ENCODE assay signal across 11 cellular contexts in genomic region chr16:85903576-85903975, GRCh38. TPM values are rescaled to one million over a fixed set of nuclear protein-coding genes. Genes with fewer than 3 reads are reported as not detected.
A peak's percentile ranks its signal among the peaks of the same experiment; 100 is the strongest.
DNase-seq lines count a peak whose midpoint lies in the region; ATAC-seq and TF ChIP-seq lines count a peak whose summit lies in the region.
"Had no signal": no experiment of that assay in that cellular context is flagged by ENCODE, and none has a peak within 500 bp of the region (broad histone marks: within the 10 kb centered on the region; RNA-seq: fewer than 3 reads in every experiment).

No MANE protein-coding gene starts in this region.

- no peaks in the 10 kb centered on the region for H3K27me3 Mint-ChIP-seq in activated T-cell treated with anti-CD3 and anti-CD28 coated beads, Interleukin-2, amount 50 U/mL, for 24 hours
- no peaks in the 10 kb centered on the region for H3K27me3 Mint-ChIP-seq in activated CD8-positive, alpha-beta T cell treated with anti-CD3 and anti-CD28 coated beads, Interleukin-2, amount 10 ng/mL, durations not matched to agents 7 days and 5 days (ENCODE audit: low read depth)

- POLR2A ChIA-PET in activated CD8-positive, alpha-beta T cell treated with anti-CD3 and anti-CD28 coated beads, Interleukin-2, amount 10 ng/mL, durations not matched to agents 7 days and 5 days (lab: Charles Lee), result interaction anchor here (1.5 to 1.6 kb wide), 2 partner anchors 9 to 46 kb away, joined by 3 to 6 read pairs; no protein-coding TSS in a partner anchor

- peak in 2 of 3 donors; percentile 45 to 79 for TF ChIP-seq POLR2A in spleen (IDR thresholded peaks at IDR 0.05)
- TF ChIP-seq POLR2A in esophagus squamous epithelium (IDR thresholded peaks at IDR 0.05), result peak in 1 of 4 donors; percentile 30

- peak overlapping the region; percentile 94 for H3K27ac Mint-ChIP-seq in activated T-cell treated with anti-CD3 and anti-CD28 coated beads, Interleukin-2, amount 50 U/mL, for 24 hours
- peak overlapping the region; percentile 89 for H3K27ac Mint-ChIP-seq in activated CD8-positive, alpha-beta T cell treated with anti-CD3 and anti-CD28 coated beads, Interleukin-2, amount 10 ng/mL, durations not matched to agents 7 days and 5 days

- H3K4me1 ChIP-seq in spleen, result peaks cover 25 to 99% (median 71%) of the 10 kb centered on the region in 6 donors
- H3K4me1 ChIP-seq in esophagus squamous epithelium, result peaks cover 0 to 24% (median under 1%) of the 10 kb centered on the region in 3 donors

- H3K4me3 ChIP-seq in spleen (peak overlapping the region in 7 of 8 donors; percentile 49 to 95 (median 69)), esophagus squamous epithelium (no peak overlapping the region)

- peak overlapping the region; percentile 91 for H3K4me3 Mint-ChIP-seq in activated T-cell treated with anti-CD3 and anti-CD28 coated beads, Interleukin-2, amount 50 U/mL, for 24 hours
- peak overlapping the region; percentile 72 for H3K4me3 Mint-ChIP-seq in activated CD8-positive, alpha-beta T cell treated with anti-CD3 and anti-CD28 coated beads, Interleukin-2, amount 10 ng/mL, durations not matched to agents 7 days and 5 days

- H3K27ac ChIP-seq in spleen (peak overlapping the region; percentile 57 to 93 (median 89)), esophagus squamous epithelium (no peak overlapping the region)

- no peaks in the 10 kb centered on the region for H3K9me3 ChIP-seq in spleen
- no peaks in the 10 kb centered on the region for H3K9me3 ChIP-seq in esophagus squamous epithelium

- H3K27me3 ChIP-seq in spleen (replicated peaks in 1 of 7) (peaks cover 0 to 18% (median 7%) of the 10 kb centered on the region in 7 donors), esophagus squamous epithelium (peaks cover 0 to 69% (median under 1%) of the 10 kb centered on the region in 4 donors)

- DNase-seq in activated T-cell treated with anti-CD3 and anti-CD28 coated beads, Interleukin-2, amount 50 U/mL, for 24 hours, result no peak
- DNase-seq in activated T-cell treated with anti-CD3 and anti-CD28 coated beads, Interleukin-2, amount 50 U/mL, for 48 hours, result no peak
- DNase-seq in activated CD8-positive, alpha-beta T cell treated with anti-CD3 and anti-CD28 coated beads, Interleukin-2, amount 10 ng/mL, durations not matched to agents 7 days and 5 days, result no peak
- peak; percentile 88 for DNase-seq in spleen
- DNase-seq in esophagus squamous epithelium (lab: John Stamatoyannopoulos, UW), result no peak
- no peak for DNase-seq in NCI-H2227 treated with DMSO at 0.1 percent for 48 hours (lab: John Stamatoyannopoulos, UW)
- no peak for DNase-seq in activated CD8-positive, alpha-beta memory T cell treated with anti-CD3 and anti-CD28 coated beads, Interleukin-2, amount 50 U/mL, for 48 hours
- DNase-seq: head of caudate nucleus, left ventricle myocardium superior, Right ventricle myocardium superior had no signal

- H3K36me3 ChIP-seq in spleen (peaks cover 0 to 63% (median 32%) of the 10 kb centered on the region in 6 donors), esophagus squamous epithelium (peaks cover 0 to 4% (median 0%) of the 10 kb centered on the region in 3 donors)

- intact Hi-C loops in spleen (cut with DNase I; ENCODE audit: low total_unique reads), result no loop called here
- intact Hi-C loops in esophagus squamous epithelium (cut with DNase I), result no loop called here

- WGBS in spleen, 5 donors, result 33 to 56% (median 51%) methylated on average over 6 of the region's 6 CpGs
- WGBS in esophagus squamous epithelium, 2 donors, result 53 to 81% methylated on average over 5 to 6 of the region's 6 CpGs

- CTCF ChIA-PET in activated CD8-positive, alpha-beta T cell treated with anti-CD3 and anti-CD28 coated beads, Interleukin-2, amount 10 ng/mL, durations not matched to agents 7 days and 5 days (lab: Charles Lee), result interaction anchor here (1.2 to 3.2 kb wide), 5 partner anchors 9 to 111 kb away, joined by 3 to 33 read pairs (median 4); no protein-coding TSS in a partner anchor

- H3K4me1 Mint-ChIP-seq in activated T-cell treated with anti-CD3 and anti-CD28 coated beads, Interleukin-2, amount 50 U/mL, for 24 hours (ENCODE audit: low read depth), result peaks cover 82% of the 10 kb centered on the region
- H3K4me1 Mint-ChIP-seq in activated CD8-positive, alpha-beta T cell treated with anti-CD3 and anti-CD28 coated beads, Interleukin-2, amount 10 ng/mL, durations not matched to agents 7 days and 5 days (ENCODE audit: low read depth), result peaks cover 76% of the 10 kb centered on the region

- peak; percentile 33 for ATAC-seq in HG02981 (IDR thresholded peaks at IDR 0.05; ENCODE audit: unreplicated experiment)
- ATAC-seq in activated CD8-positive, alpha-beta T cell treated with anti-CD3 and anti-CD28 coated beads, Interleukin-2, amount 10 ng/mL, durations not matched to agents 7 days and 5 days, result no peak
- ATAC-seq: left ventricle myocardium superior had no signal

- H3K9me3 Mint-ChIP-seq in activated T-cell treated with anti-CD3 and anti-CD28 coated beads, Interleukin-2, amount 50 U/mL, for 24 hours, result no peaks in the 10 kb centered on the region
- H3K9me3 Mint-ChIP-seq in activated CD8-positive, alpha-beta T cell treated with anti-CD3 and anti-CD28 coated beads, Interleukin-2, amount 10 ng/mL, durations not matched to agents 7 days and 5 days (ENCODE audit: insufficient read depth), result no peaks in the 10 kb centered on the region

- TF ChIP-seq CTCF in spleen (IDR thresholded peaks at IDR 0.05 in 8 of 11, conservative IDR thresholded peaks at IDR 0.05 in 3 of 11), result no peak
- TF ChIP-seq CTCF in esophagus squamous epithelium (IDR thresholded peaks at IDR 0.05), result no peak

- H3K36me3 Mint-ChIP-seq in activated T-cell treated with anti-CD3 and anti-CD28 coated beads, Interleukin-2, amount 50 U/mL, for 24 hours (ENCODE audit: low read depth), result peaks cover 92% of the 10 kb centered on the region
- peaks cover 65% of the 10 kb centered on the region for H3K36me3 Mint-ChIP-seq in activated CD8-positive, alpha-beta T cell treated with anti-CD3 and anti-CD28 coated beads, Interleukin-2, amount 10 ng/mL, durations not matched to agents 7 days and 5 days (ENCODE audit: low read depth)

RNA-seq across cellular contexts. Expression of gene IRF8, which starts 4.6 kb away (rescaled TPM):
- 10 to 100 TPM; 22.9 to 24.0 TPM for total RNA-seq in activated CD8-positive, alpha-beta T cell treated with anti-CD3 and anti-CD28 coated beads, Interleukin-2, amount 10 ng/mL, durations not matched to agents 7 days and 5 days
- total RNA-seq in spleen (100 to 1,000 TPM; 228 to 329 (median 278) TPM), esophagus squamous epithelium (10 to 100 TPM in 1 of 4 donors, 1 to 10 TPM in 2, not detected in 1; 1.4 to 13.0 (median 8.8) TPM)
- 100 to 1,000 TPM; 103 to 183 (median 115) TPM for polyA plus RNA-seq in spleen

Comparison
In these comparisons a context has a peak if more than half of its experiments do, and no peak if none do; other contexts are left out.
1. H3K27ac ChIP-seq: peak in spleen (8 of 8); none in esophagus squamous epithelium (0 of 4).
2. H3K4me3 ChIP-seq: peak in spleen (7 of 8); none in esophagus squamous epithelium (0 of 4).
3. RNA of gene IRF8, which starts 4.6 kb away (total RNA-seq): 228 to 329 TPM in spleen; 22.9 to 24.0 TPM in activated CD8-positive, alpha-beta T cell treated with anti-CD3 and anti-CD28 coated beads, Interleukin-2, amount 10 ng/mL, durations not matched to agents 7 days and 5 days and 1.4 to 13.0 TPM in esophagus squamous epithelium; every median in the first group is over 4 times any median in the second.